17 cellular contexts compared by ENCODE assay signal in the genomic region with DNA sequence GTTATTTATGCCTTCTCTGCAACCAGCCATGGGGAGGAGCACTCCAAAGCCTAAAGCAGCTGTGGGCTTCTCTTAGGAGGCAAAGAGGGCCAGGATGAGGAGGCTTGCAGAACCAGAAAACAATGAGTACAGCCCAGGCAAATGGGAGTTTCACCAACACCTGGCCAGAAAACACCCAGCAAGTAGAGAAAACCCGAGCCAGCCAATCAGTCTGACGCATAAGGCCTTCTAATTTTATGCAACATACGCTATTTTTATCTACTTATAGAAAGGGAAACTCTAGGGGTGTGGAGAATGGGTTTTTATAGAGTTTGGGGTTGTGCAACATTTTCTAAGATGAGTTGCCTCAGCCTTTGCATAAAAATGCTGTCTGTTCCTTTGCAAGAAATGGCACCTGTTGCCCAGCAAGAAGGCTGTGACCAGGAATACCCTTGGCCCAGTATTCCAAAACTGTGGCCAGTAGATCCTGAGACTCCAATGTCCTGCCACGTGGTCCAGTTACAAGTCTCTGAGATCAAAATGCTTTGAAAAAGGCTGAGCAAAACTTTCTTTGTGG.
"Had no signal": no experiment of that assay in that cellular context is flagged by ENCODE, and none has a peak within 500 bp of the region (broad histone marks: within the 10 kb centered on the region; RNA-seq: fewer than 3 reads in every experiment).

No MANE protein-coding gene starts in this region.

- H3K9me3 ChIP-seq: esophagus muscularis mucosa, ovary, psoas muscle, tibial nerve had no signal

- H3K27me3 ChIP-seq: esophagus muscularis mucosa, ovary, tibial nerve had no signal

- H3K4me3 ChIP-seq: esophagus muscularis mucosa, ovary, psoas muscle, skin epidermis, tibial nerve had no signal

- H3K36me3 ChIP-seq: esophagus muscularis mucosa, ovary, tibial nerve had no signal

- DNase-seq: activated B cell treated with CpG ODN at 0.5 μM for 24 hours; activated CD4-positive, alpha-beta memory T cell treated with anti-CD3 and anti-CD28 coated beads for 36 hours; activated CD4-positive, alpha-beta T cell treated with anti-CD3 and anti-CD28 coated beads for 4 hours; activated CD8-positive, alpha-beta memory T cell treated with anti-CD3 and anti-CD28 coated beads, Interleukin-2, amount 10 ng/mL, durations not matched to agents 7 days and 5 days; activated naive CD4-positive, alpha-beta T cell; activated naive CD8-positive, alpha-beta T cell treated with anti-CD3 and anti-CD28 coated beads for 36 hours; activated T-cell treated with anti-CD3 and anti-CD28 coated beads, Interleukin-2, amount 50 U/mL, for 1 hour; amniotic stem cell; effector CD8-positive, alpha-beta T cell; naive thymus-derived CD8-positive, alpha-beta T cell; ovary; psoas muscle; right cardiac atrium had no signal

- H3K27ac ChIP-seq: esophagus muscularis mucosa, ovary, psoas muscle, skin epidermis, tibial nerve had no signal

- ATAC-seq: activated CD8-positive, alpha-beta memory T cell treated with anti-CD3 and anti-CD28 coated beads, Interleukin-2, amount 10 ng/mL, durations not matched to agents 7 days and 5 days; activated T-helper 17 cell treated with anti-CD3 and anti-CD28 coated beads, Interleukin-2, amount 50 U/mL, for 72 hours; naive thymus-derived CD8-positive, alpha-beta T cell; right cardiac atrium had no signal

- H3K4me1 ChIP-seq: esophagus muscularis mucosa, psoas muscle, tibial nerve had no signal
